Comparison of ENCODE assay signal across 11 cellular contexts in the genomic region with DNA sequence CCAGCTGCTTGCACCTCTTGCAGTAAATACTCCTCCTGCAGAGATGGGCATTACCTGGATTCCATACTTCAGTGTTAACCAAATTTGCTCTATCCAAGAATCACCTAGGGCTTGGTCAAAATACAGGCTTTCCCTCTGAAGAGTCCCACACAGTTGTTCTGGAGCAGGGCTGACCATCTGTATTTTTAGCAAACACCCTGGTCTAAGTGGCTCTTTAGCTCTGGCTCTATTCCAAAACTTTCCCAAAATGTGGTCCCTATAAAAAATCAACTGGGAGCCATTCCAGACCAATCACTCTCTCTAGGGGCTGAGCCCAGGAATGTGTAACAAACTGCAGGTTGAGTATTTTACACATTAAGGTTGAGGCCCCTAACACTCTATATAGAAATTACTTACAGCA.
A peak's percentile ranks its signal among the peaks of the same experiment; 100 is the strongest.
DNase-seq lines count a peak whose midpoint lies in the region; ATAC-seq lines count a peak whose summit lies in the region.
"Had no signal": no experiment of that assay in that cellular context is flagged by ENCODE, and none has a peak within 500 bp of the region (broad histone marks: within the 10 kb centered on the region; RNA-seq: fewer than 3 reads in every experiment).

No MANE protein-coding gene starts in this region.

- peak; percentile 9 for DNase-seq in NCI-H2171 treated with DMSO at 0.1 percent for 48 hours (lab: John Stamatoyannopoulos, UW)
- no peak for DNase-seq in NCI-H2171 (lab: John Stamatoyannopoulos, UW)
- DNase-seq in left ventricle myocardium superior, result no peak
- peak in 1 of 49 donors; percentile 42 for DNase-seq in substantia nigra (lab: John Stamatoyannopoulos, UW)
- DNase-seq in caudate nucleus (lab: John Stamatoyannopoulos, UW), result no peak
- DNase-seq in activated CD4-positive, alpha-beta T cell treated with anti-CD3 and anti-CD28 coated beads for 48 hours, result no peak
- DNase-seq: 8988T; CD4-positive, alpha-beta memory T cell had no signal

- intact Hi-C loops in left ventricle myocardium superior (cut with micrococcal nuclease), result no loop called here

- H3K27ac ChIP-seq in cingulate gyrus (ENCODE audit: low read depth, low read length) (peak overlapping the region; percentile 20), substantia nigra (ENCODE audit: low read depth, low read length, poor library complexity, severe bottlenecking) (peak overlapping the region; percentile 11), caudate nucleus (ENCODE audit: low read depth, low read length) (no peak overlapping the region)
- H3K27ac ChIP-seq: BLaER1 treated with 17β-estradiol and CSF1 and Interleukin-3, amounts not matched to agents 10 nM and 100 nM; RWPE1 had no signal

- peak; percentile 61 for ATAC-seq in left ventricle myocardium superior
